ENCODE assay signal across 12 cellular contexts in the genomic region with DNA sequence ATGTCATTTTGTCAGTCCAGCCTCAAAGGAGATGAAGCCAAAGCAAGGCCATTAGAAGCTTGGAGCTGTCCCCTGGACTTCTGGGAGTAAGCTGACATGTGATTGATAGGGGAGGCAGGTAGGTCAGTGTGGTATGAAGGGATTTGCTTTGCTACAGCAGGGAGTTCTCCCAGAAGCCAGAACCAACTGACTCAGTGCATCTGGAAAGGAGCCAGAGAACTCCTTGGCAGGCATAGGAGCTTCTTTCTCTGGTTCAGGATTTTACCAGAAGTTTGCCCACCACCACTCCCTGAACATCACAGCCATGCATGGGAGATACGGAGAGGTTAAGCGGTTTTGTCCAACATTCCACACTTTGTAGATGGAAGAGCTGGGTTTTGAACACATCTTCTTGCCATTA. TPM values are rescaled to one million over a fixed set of nuclear protein-coding genes. Genes with fewer than 3 reads are reported as not detected.
A peak's percentile ranks its signal among the peaks of the same experiment; 100 is the strongest.
DNase-seq lines count a peak whose midpoint lies in the region; ATAC-seq, FAIRE-seq and TF ChIP-seq lines count a peak whose summit lies in the region.
"Had no signal": no experiment of that assay in that cellular context is flagged by ENCODE, and none has a peak within 500 bp of the region (broad histone marks: within the 10 kb centered on the region; RNA-seq: fewer than 3 reads in every experiment).

No MANE protein-coding gene starts in this region.

- H3K9me1 ChIP-seq in K562 (ENCODE audit: control insufficient read depth, insufficient read depth, low read length) (no peaks in the 10 kb centered on the region), keratinocyte (ENCODE audit: control insufficient read depth, extremely low read depth, insufficient read depth, low read length) (no peaks in the 10 kb centered on the region)

- peak; percentile 48 for DNase-seq in AG09309 (ENCODE audit: low read depth)
- no peak for DNase-seq in K562 (ENCODE audit: extremely low read depth in 1 of 4, low spot score in 3 of 4)
- DNase-seq in keratinocyte (ENCODE audit: low read depth, low spot score) = no peak
- no peak for DNase-seq in frontal cortex (ENCODE audit: low spot score in 2 of 2)
- no peak for DNase-seq in medulla oblongata (ENCODE audit: extremely low spot score)
- DNase-seq in NCI-H1436 (lab: John Stamatoyannopoulos, UW) = no peak
- no peak for DNase-seq in NCI-H1694 (lab: John Stamatoyannopoulos, UW)
- DNase-seq: activated naive CD4-positive, alpha-beta T cell treated with anti-CD3 and anti-CD28 coated beads for 36 hours; NCI-H187 treated with DMSO at 0.1 percent for 48 hours had no signal

- H3K4me2 ChIP-seq in K562 (ENCODE audit: insufficient read depth, low read length) = no peak overlapping the region
- no peak overlapping the region for H3K4me2 ChIP-seq in keratinocyte (ENCODE audit: control insufficient read depth, extremely low read depth, insufficient read depth, low read depth, low read length)

- TF ChIP-seq CTCF in AG09309 (IDR thresholded peaks at IDR 0.05; ENCODE audit: control insufficient read depth, insufficient read depth, low read depth, low read length, missing control alignments) = no peak
- TF ChIP-seq CTCF in K562 (IDR thresholded peaks at IDR 0.05 in 2 of 3, conservative IDR thresholded peaks at IDR 0.05 in 1 of 3; ENCODE audit: insufficient read depth in 2 of 3, low read depth in 1 of 3, low read length in 3 of 3) = no peak
- TF ChIP-seq CTCF in keratinocyte (optimal IDR thresholded peaks at IDR 0.05 in 1 of 3, IDR thresholded peaks at IDR 0.05 in 1 of 3, conservative IDR thresholded peaks at IDR 0.05 in 1 of 3; ENCODE audit: extremely low read depth in 1 of 3, insufficient read depth in 2 of 3, low read length in 3 of 3) = no peak

- H2AFZ ChIP-seq in K562 (ENCODE audit: low read depth, low read length) (no peak overlapping the region), keratinocyte (ENCODE audit: control insufficient read depth, low read length) (no peak overlapping the region)

- no peaks in the 10 kb centered on the region for H3K9me3 ChIP-seq in K562 (replicated peaks; ENCODE audit: control insufficient read depth, insufficient read depth, low read depth, low read length)
- H3K9me3 ChIP-seq in keratinocyte (ENCODE audit: control insufficient read depth, low read depth, low read length) = peaks cover 6% of the 10 kb centered on the region

- no peak for TF ChIP-seq RAD21 in Ishikawa (IDR thresholded peaks at IDR 0.05; ENCODE audit: low read depth)
- TF ChIP-seq RAD21 in K562 (CRISPR knock-in tag; conservative IDR thresholded peaks at IDR 0.05 in 1 of 2, IDR thresholded peaks at IDR 0.05 in 1 of 2) = no peak

- H3K4me3 ChIP-seq in AG09309 (ENCODE audit: control insufficient read depth, low read depth, low read length) = no peak overlapping the region
- no peak overlapping the region for H3K4me3 ChIP-seq in K562
- no peak overlapping the region for H3K4me3 ChIP-seq in keratinocyte (ENCODE audit: control insufficient read depth in 2 of 3, extremely low read depth in 1 of 3, insufficient read depth in 2 of 3, low read depth in 1 of 3, low read length in 3 of 3)

- FAIRE-seq in K562 (lab: Jason Lieb, UNC) (no peak), keratinocyte (lab: Jason Lieb, UNC) (peak; percentile 88), frontal cortex (lab: Jason Lieb, UNC) (no peak)
- FAIRE-seq: colon had no signal

- intact Hi-C loops in K562 (cut with micrococcal nuclease) = no loop called here

- H4K20me1 ChIP-seq in K562 (replicated peaks; ENCODE audit: control insufficient read depth, insufficient read depth, low read length) (no peaks in the 10 kb centered on the region), keratinocyte (ENCODE audit: control insufficient read depth, extremely low read depth, insufficient read depth, low read length) (no peaks in the 10 kb centered on the region)

- 100% methylated on average over 2 of the region's 2 CpGs for WGBS in K562 (ENCODE audit: insufficient coverage, low coverage, missing lambda C conversion rate)

- H3K9ac ChIP-seq in K562 (ENCODE audit: insufficient read depth in 1 of 2, low read depth in 2 of 2, low read length in 2 of 2) (no peak overlapping the region), keratinocyte (ENCODE audit: control insufficient read depth, extremely low read depth, insufficient read depth, low read length) (no peak overlapping the region)

- CTCF ChIA-PET in K562 (lab: Yijun Ruan, JAX; ENCODE audit: low intra/inter-chr PET ratio) = no interaction called here

- H3K79me2 ChIP-seq in K562 (ENCODE audit: control insufficient read depth, insufficient read depth, low read length) = no peaks in the 10 kb centered on the region
- no peaks in the 10 kb centered on the region for H3K79me2 ChIP-seq in keratinocyte (ENCODE audit: control insufficient read depth, insufficient read depth, low read length)

- ATAC-seq in K562 = no peak

- TF ChIP-seq EP300 in Ishikawa (IDR thresholded peaks at IDR 0.05; ENCODE audit: borderline replicate concordance) (no peak), K562 (IDR thresholded peaks at IDR 0.05; ENCODE audit: low read length) (no peak)

- peaks cover 0 to 8% of the 10 kb centered on the region in 2 experiments; a peak in 3 of 5 replicates for H3K4me1 ChIP-seq in K562 (replicated peaks in 1 of 2; ENCODE audit: control insufficient read depth in 2 of 2, insufficient read depth in 2 of 2, low read length in 2 of 2)
- no peaks in the 10 kb centered on the region for H3K4me1 ChIP-seq in keratinocyte (ENCODE audit: control insufficient read depth, extremely low read depth, insufficient read depth, low read length)

- in situ Hi-C loops in K562 (cut with MboI) = no loop called here

- BruUV-seq in K562 (replicated peaks; lab: Mats Ljungman, UMichigan) = no TSS peak

- H3K27ac ChIP-seq in K562 (ENCODE audit: extremely low read depth, low read depth, low read length) (no peak overlapping the region), keratinocyte (ENCODE audit: control insufficient read depth, insufficient read depth, low read length) (no peak overlapping the region)

- H3K27me3 ChIP-seq in K562 (ENCODE audit: control insufficient read depth in 2 of 2, insufficient read depth in 2 of 2, low read length in 2 of 2) (no peaks in the 10 kb centered on the region), keratinocyte (ENCODE audit: control insufficient read depth, extremely low read depth, insufficient read depth, low read length) (no peaks in the 10 kb centered on the region)

- TF ChIP-seq POLR2A in K562 (conservative IDR thresholded peaks at IDR 0.05) = no peak

- dilution Hi-C loops in keratinocyte (cut with MboI; ENCODE audit: extremely low pct_ligation_motif_present, low sequenced_read_pairs) = no loop called here

- POLR2A ChIA-PET in K562 (lab: Yijun Ruan, JAX) = no interaction called here

- H3K36me3 ChIP-seq in K562 (ENCODE audit: control insufficient read depth, insufficient read depth, low read length) = no peaks in the 10 kb centered on the region
- H3K36me3 ChIP-seq in keratinocyte (ENCODE audit: control insufficient read depth in 2 of 2, extremely low read depth in 1 of 2, insufficient read depth in 2 of 2, low read length in 2 of 2) = no peaks in the 10 kb centered on the region

TF ChIP-seq in Ishikawa, 13 proteins besides CTCF, POLR2A, EP300 and RAD21 (continues in another document):
- TF ChIP-seq NFIC (IDR thresholded peaks at IDR 0.05) = peak; percentile 56

TF ChIP-seq in K562, 482 proteins besides CTCF, POLR2A, EP300 and RAD21:
- TF ChIP-seq BRD9 (IDR thresholded peaks at IDR 0.05; ENCODE audit: low read depth, partially characterized antibody) = no peak
- TF ChIP-seq ZNF436 (CRISPR knock-in tag; IDR thresholded peaks at IDR 0.05) = no peak
- TF ChIP-seq PHB (CRISPR knock-in tag; IDR thresholded peaks at IDR 0.05) = no peak
- no peak for TF ChIP-seq ZNF184 (CRISPR knock-in tag; IDR thresholded peaks at IDR 0.05)
- TF ChIP-seq ZNF740 (CRISPR knock-in tag; IDR thresholded peaks at IDR 0.05) = no peak
- TF ChIP-seq ZNF740 (tag; IDR thresholded peaks at IDR 0.05) = no peak
- TF ChIP-seq NFIC (IDR thresholded peaks at IDR 0.05) = peak; percentile 51

RNA-seq across cellular contexts. Expression of gene KCNE4, which starts 24.5 kb away (rescaled TPM):
- total RNA-seq in K562 (2011; cell fraction: chromatin; rRNA removed; ENCODE audit: low replicate concordance) = 0.09 TPM in 1 of 2 replicates, not detected in the other
- total RNA-seq in K562 (2011; cell fraction: nucleolus; rRNA removed) = not detected in 2 replicates
- total RNA-seq in K562 (2011; cell fraction: nucleoplasm; rRNA removed) = not detected in 2 replicates
- total RNA-seq in K562 (2014; rRNA removed) = not detected in 2 replicates
- total RNA-seq in K562 (2014; rRNA removed; fragmentation: Illumina TruSeq; extraction: Trizol) = not detected in 2 replicates
- total RNA-seq in K562 (2015; rRNA removed; fragmentation: Illumina TruSeq; extraction: Trizol) = not detected in 2 replicates
- total RNA-seq in K562 (2021) = not detected in 2 replicates
- polyA plus RNA-seq in K562 (2011; rRNA removed) = not detected in 2 replicates
- polyA plus RNA-seq in K562 (2011; cell fraction: cytosol; rRNA removed) = 0.01 TPM in 1 of 2 replicates, not detected in the other
- polyA plus RNA-seq in K562 (2011; cell fraction: nucleus; rRNA removed) = not detected in 2 replicates
- 0.04 TPM in 1 of 2 replicates, not detected in the other for polyA plus RNA-seq in K562 (2012)
- not detected in 2 replicates for polyA plus RNA-seq in K562 (2014; fragmentation: Illumina TruSeq; extraction: Trizol)
- not detected for polyA plus RNA-seq in K562 (2014; fragmentation: Nextera tagmentation; extraction: Ambion mirVana)
- polyA plus RNA-seq in K562 (2014; rRNA removed) = not detected in 2 replicates
- polyA minus RNA-seq in K562 (2011; rRNA and poly(A)+ RNA removed) = 0.09 TPM in 1 of 2 replicates, not detected in the other
- not detected in 2 replicates for polyA minus RNA-seq in K562 (2011; cell fraction: cytosol; rRNA and poly(A)+ RNA removed)
- polyA minus RNA-seq in K562 (2011; cell fraction: nucleus; rRNA and poly(A)+ RNA removed) = not detected in 2 replicates
- polyA plus RNA-seq in keratinocyte = 0.01 to 0.13 TPM (median 0.09 TPM) in 3 replicates
- not detected for polyA plus RNA-seq in keratinocyte (2011; ENCODE audit: low read depth)
- polyA plus RNA-seq in keratinocyte (2011; cell fraction: cytosol; rRNA removed) = 0.06 and 0.18 TPM in 2 replicates
- 0.11 TPM in 1 of 2 replicates, not detected in the other for polyA plus RNA-seq in keratinocyte (2011; cell fraction: nucleus; rRNA removed)
- 0.13 and 0.16 TPM in 2 replicates for polyA plus RNA-seq in keratinocyte (2012; ENCODE audit: low replicate concordance)
- polyA minus RNA-seq in keratinocyte = not detected in 3 replicates
- not detected for polyA minus RNA-seq in keratinocyte (2011; cell fraction: cytosol; rRNA and poly(A)+ RNA removed)
- polyA minus RNA-seq in keratinocyte (2011; cell fraction: nucleus; rRNA and poly(A)+ RNA removed) = not detected in 2 replicates
- total RNA-seq in frontal cortex = 2.4 TPM
- total RNA-seq: activated naive CD4-positive, alpha-beta T cell treated with anti-CD3 and anti-CD28 coated beads for 36 hours; OCI-LY7 had no signal
